ENCODE assay signal across 8 cellular contexts in genomic region chr12:55817352-55818139, GRCh38. TPM values are rescaled to one million over a fixed set of nuclear protein-coding genes. Genes with fewer than 3 reads are reported as not detected.
DNase-seq lines count a peak whose midpoint lies in the region; ATAC-seq lines count a peak whose summit lies in the region.

Gene ORMDL2, plus strand, starts transcription at chr12:55818041. Its CDS starts 959 bp downstream, at chr12:55819000.
A gene with protein sequence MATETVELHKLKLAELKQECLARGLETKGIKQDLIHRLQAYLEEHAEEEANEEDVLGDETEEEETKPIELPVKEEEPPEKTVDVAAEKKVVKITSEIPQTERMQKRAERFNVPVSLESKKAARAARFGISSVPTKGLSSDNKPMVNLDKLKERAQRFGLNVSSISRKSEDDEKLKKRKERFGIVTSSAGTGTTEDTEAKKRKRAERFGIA (minus strand): TSS chr12:55817724. CDS start chr12:55817701, 23 bp downstream.

- DNase-seq in COR-L47 (lab: John Stamatoyannopoulos, UW) (peak; percentile 99), HT1080 (ENCODE audit: low read depth) (peak; percentile 100), NOMO-1 (lab: John Stamatoyannopoulos, UW; ENCODE audit: unreplicated experiment in 2 of 2) (peak; percentile 98 to 100), lung microvascular endothelial cell (ENCODE audit: low read depth in 2 of 2) (peak; percentile 100)
- peak; percentile 94 to 95 (median 94) for DNase-seq in effector memory CD8-positive, alpha-beta T cell
- peak; percentile 89 to 97 (median 89) for DNase-seq in stimulated activated CD4-positive, alpha-beta T cell treated with anti-CD3 and anti-CD28 coated beads, TNF-alpha, amount 100 ng/mL, for 48 hours (ENCODE audit: low read depth in 3 of 3)

- CTCF ChIA-PET in activated CD8-positive, alpha-beta memory T cell treated with anti-CD3 and anti-CD28 coated beads for 36 hours (lab: Charles Lee): interaction anchor here (1.1 to 2.2 kb wide), 8 partner anchors 9 to 123 kb away, joined by 3 to 9 read pairs (median 6); partner anchors contain the start of gene DGKA

- no peak within 1 kb of the TSS for H3K4me3 Mint-ChIP-seq in effector memory CD8-positive, alpha-beta T cell

- H3K4me1 Mint-ChIP-seq in effector memory CD8-positive, alpha-beta T cell (ENCODE audit: low read depth in 2 of 2): peaks cover 27 to 29% of the 10 kb centered on the region in 2 donors

- POLR2A ChIA-PET in activated CD8-positive, alpha-beta memory T cell treated with anti-CD3 and anti-CD28 coated beads for 36 hours (lab: Charles Lee): interaction anchor here (0.8 to 2.3 kb wide), 14 partner anchors 9 to 156 kb away, joined by 3 to 36 read pairs (median 6); partner anchors contain the start of genes BLOC1S1, CD63, DNAJC14 and GDF11

- peak; percentile 96 for ATAC-seq in GM21367 (IDR thresholded peaks at IDR 0.05; ENCODE audit: unreplicated experiment)
- peak; percentile 89 for ATAC-seq in effector memory CD8-positive, alpha-beta T cell (replicated peaks)

- H3K27ac Mint-ChIP-seq in effector memory CD8-positive, alpha-beta T cell: no peak within 1 kb of the TSS

- H3K27me3 Mint-ChIP-seq in effector memory CD8-positive, alpha-beta T cell: no peaks in the 10 kb centered on the region

- no peaks in the 10 kb centered on the region for H3K9me3 Mint-ChIP-seq in effector memory CD8-positive, alpha-beta T cell

- peaks cover 42% of the 10 kb centered on the region for H3K36me3 Mint-ChIP-seq in effector memory CD8-positive, alpha-beta T cell (ENCODE audit: insufficient read depth)

RNA-seq across cellular contexts. Expression of gene ORMDL2, which starts in this region (rescaled TPM):
- 42.8 and 48.5 TPM in 2 replicates for total RNA-seq in HT1080 (2014; rRNA removed; shearing (Covaris generic))
- 14.7 and 21.5 TPM in 2 replicates for polyA plus RNA-seq in HT1080 (2015; cell fraction: cytosol; rRNA removed)
- 11.4 and 12.0 TPM in 2 replicates for polyA plus RNA-seq in HT1080 (2015; cell fraction: nucleus; rRNA removed)
- total RNA-seq in activated CD8-positive, alpha-beta memory T cell treated with anti-CD3 and anti-CD28 coated beads for 36 hours: 10 to 100 TPM; 39.6 to 41.0 TPM
- total RNA-seq in lung microvascular endothelial cell: 22.7 and 30.6 TPM in 2 replicates

RNA-seq across cellular contexts. Expression of the second gene that starts in this region (rescaled TPM):
- total RNA-seq in HT1080 (2014; rRNA removed; shearing (Covaris generic)): 70.6 and 79.4 TPM in 2 replicates
- 90.9 and 106 TPM in 2 replicates for polyA plus RNA-seq in HT1080 (2015; cell fraction: cytosol; rRNA removed)
- 54.9 and 56.1 TPM in 2 replicates for polyA plus RNA-seq in HT1080 (2015; cell fraction: nucleus; rRNA removed)
- 10 to 100 TPM; 92.5 to 94.3 TPM for total RNA-seq in activated CD8-positive, alpha-beta memory T cell treated with anti-CD3 and anti-CD28 coated beads for 36 hours
- 74.0 and 95.0 TPM in 2 replicates for total RNA-seq in lung microvascular endothelial cell

Comparison
In these comparisons a context has a peak if more than half of its experiments do, and no peak if none do; other contexts are left out.
1. Peak in every context shown above with its lines: DNase-seq and ATAC-seq.